Comparison of ENCODE assay signal across 8 cellular contexts in genomic region chr3:138835177-138835757, GRCh38. TPM values are rescaled to one million over a fixed set of nuclear protein-coding genes. Genes with fewer than 3 reads are reported as not detected.
DNase-seq lines count a peak whose midpoint lies in the region; ATAC-seq, FAIRE-seq and TF ChIP-seq lines count a peak whose summit lies in the region.

No MANE protein-coding gene starts in this region.

- H3K36me3 ChIP-seq in ES-I3 (ENCODE audit: insufficient read depth, low read length) (no peaks in the 10 kb centered on the region), K562 (ENCODE audit: control insufficient read depth, insufficient read depth, low read length) (peaks cover 14% of the 10 kb centered on the region; the same call in 2 of the 3 replicates), testis (ENCODE audit: low read depth, missing control alignments) (no peaks in the 10 kb centered on the region)

- CTCF ChIA-PET in K562 (lab: Yijun Ruan, JAX; ENCODE audit: low intra/inter-chr PET ratio), result interaction anchor here (0.7 to 2.8 kb wide), 2 partner anchors 80 to 112 kb away, joined by 3 to 10 read pairs; partner anchors contain the start of gene FOXL2NB

- H3K9me3 ChIP-seq in ES-I3 (ENCODE audit: control insufficient read depth, insufficient read depth, low read length), result no peaks in the 10 kb centered on the region
- no peaks in the 10 kb centered on the region for H3K9me3 ChIP-seq in K562 (replicated peaks; ENCODE audit: control insufficient read depth, insufficient read depth, low read depth, low read length)
- H3K9me3 ChIP-seq in testis, result no peaks in the 10 kb centered on the region

- no peak for TF ChIP-seq RAD21 in K562 (CRISPR knock-in tag; conservative IDR thresholded peaks at IDR 0.05 in 1 of 2, IDR thresholded peaks at IDR 0.05 in 1 of 2)

- BruUV-seq in K562 (replicated peaks; lab: Mats Ljungman, UMichigan), result TSS peak; percentile 95

- H3K27ac ChIP-seq in K562 (ENCODE audit: extremely low read depth, low read depth, low read length) (peak overlapping the region; percentile 91), testis (peak overlapping the region; percentile 92 to 94)

- H3K9ac ChIP-seq in ES-I3 (ENCODE audit: low read depth, low read length) (peak overlapping the region; percentile 91), K562 (ENCODE audit: insufficient read depth in 1 of 2, low read depth in 2 of 2, low read length in 2 of 2) (peak overlapping the region; percentile 88 to 92)

- TF ChIP-seq POLR2A in K562 (conservative IDR thresholded peaks at IDR 0.05) (no peak; the same call in 1 of the 2 replicates), testis (IDR thresholded peaks at IDR 0.05) (no peak)

- TF ChIP-seq CTCF in K562 (IDR thresholded peaks at IDR 0.05 in 2 of 3, conservative IDR thresholded peaks at IDR 0.05 in 1 of 3; ENCODE audit: insufficient read depth in 2 of 3, low read depth in 1 of 3, low read length in 3 of 3), result no peak
- TF ChIP-seq CTCF in testis (IDR thresholded peaks at IDR 0.05), result no peak

- H3K79me2 ChIP-seq in K562 (ENCODE audit: control insufficient read depth, insufficient read depth, low read length), result peaks cover 59% of the 10 kb centered on the region

- H3K27me3 ChIP-seq in K562 (ENCODE audit: control insufficient read depth in 2 of 2, insufficient read depth in 2 of 2, low read length in 2 of 2) (no peaks in the 10 kb centered on the region), testis (no peaks in the 10 kb centered on the region)

- FAIRE-seq in K562 (lab: Jason Lieb, UNC), result peak; percentile 29

- H4K20me1 ChIP-seq in K562 (replicated peaks; ENCODE audit: control insufficient read depth, insufficient read depth, low read length), result no peaks in the 10 kb centered on the region

- ATAC-seq in HG03432 (IDR thresholded peaks at IDR 0.05; ENCODE audit: unreplicated experiment) (peak; percentile 7), K562 (no peak; the same call in 2 of the 3 replicates), left lobe of liver (peak; percentile 27), GM18909 (IDR thresholded peaks at IDR 0.05; ENCODE audit: poor library complexity, unreplicated experiment) (no peak)

- POLR2A ChIA-PET in K562 (lab: Yijun Ruan, JAX), result interaction anchor here (1.1 to 1.9 kb wide), 4 partner anchors 17 to 80 kb away, joined by 3 to 6 read pairs (median 4); no protein-coding TSS in a partner anchor

- TF ChIP-seq EP300 in K562 (IDR thresholded peaks at IDR 0.05; ENCODE audit: low read length), result peak; percentile 2; the same call in 1 of the 2 replicates

- H3K4me2 ChIP-seq in K562 (ENCODE audit: insufficient read depth, low read length), result peak overlapping the region; percentile 91

- intact Hi-C loops in K562 (cut with micrococcal nuclease), result loop anchor here (2.0 to 10.0 kb wide), 3 partner anchors 28 to 240 kb away; partner anchors contain the start of gene CEP70
- intact Hi-C loops in testis (cut with DNase I; ENCODE audit: low total_unique reads), result no loop called here

- peak overlapping the region; percentile 99 for H3K4me3 ChIP-seq in K562
- peak overlapping the region; percentile 85 to 95 for H3K4me3 ChIP-seq in testis

- H3K9me1 ChIP-seq in K562 (ENCODE audit: control insufficient read depth, insufficient read depth, low read length), result no peaks in the 10 kb centered on the region

- 8% methylated on average over 15 of the region's 15 CpGs for WGBS in K562 (ENCODE audit: insufficient coverage, low coverage, missing lambda C conversion rate)
- 8 to 11% methylated on average over 15 of the region's 15 CpGs for WGBS in testis, 2 donors

- H3K4me1 ChIP-seq in ES-I3 (ENCODE audit: insufficient read depth, low read length) (no peaks in the 10 kb centered on the region), K562 (replicated peaks in 1 of 2; ENCODE audit: control insufficient read depth in 2 of 2, insufficient read depth in 2 of 2, low read length in 2 of 2) (peaks cover 7 to 12% of the 10 kb centered on the region in 2 experiments), testis (peaks cover 5% of the 10 kb centered on the region)

- DNase-seq in K562 (ENCODE audit: extremely low read depth in 1 of 4, low spot score in 3 of 4), result no peak
- no peak for DNase-seq in left lobe of liver (ENCODE audit: low spot score)
- no peak for DNase-seq in testis
- DNase-seq in NCI-H226, result no peak
- DNase-seq in activated CD4-positive, alpha-beta T cell treated with anti-CD3 and anti-CD28 coated beads for 1 hour, result no peak

- in situ Hi-C loops in K562 (cut with MboI), result no loop called here

- peak overlapping the region; percentile 97 for H2AFZ ChIP-seq in K562 (ENCODE audit: low read depth, low read length)

TF ChIP-seq in K562, 482 proteins besides CTCF, POLR2A, EP300 and RAD21 (continues in another document):
- TF ChIP-seq XRCC5 (IDR thresholded peaks at IDR 0.05; ENCODE audit: low read depth, low read length) (0 out of 2 replicates have a peak, but pooled peaks have one; percentile 38), ARNT (IDR thresholded peaks at IDR 0.05) (0 out of 4 replicates have a peak, but pooled peaks of 1 of the 2 experiments have one; percentile 21), ZC3H11A (IDR thresholded peaks at IDR 0.05; ENCODE audit: low read depth, low read length) (no peak), POLR2H (tag; IDR thresholded peaks at IDR 0.05; ENCODE audit: low read depth) (peak; percentile 67), TAF7 (tag; IDR thresholded peaks at IDR 0.05) (peak; percentile 86), TBL1XR1 (IDR thresholded peaks at IDR 0.05; ENCODE audit: low read length in 2 of 2) (0 out of 4 replicates have a peak, but pooled peaks of 1 of the 2 experiments have one; percentile 12), NR2C1 (IDR thresholded peaks at IDR 0.05) (peak; percentile 86), NR2C1 (tag; IDR thresholded peaks at IDR 0.05) (peak; percentile 86), TCF15 (CRISPR knock-in tag; IDR thresholded peaks at IDR 0.05) (0 out of 2 replicates have a peak, but pooled peaks have one; percentile 17), RCOR1 (IDR thresholded peaks at IDR 0.05; ENCODE audit: borderline replicate concordance in 1 of 2, low read depth in 2 of 2, low read length in 2 of 2) (0 out of 4 replicates have a peak, but pooled peaks of 1 of the 2 experiments have one; percentile 0), ZBTB33 (CRISPR knock-in tag; IDR thresholded peaks at IDR 0.05) (peak; percentile 12; the same call in 1 of the 2 replicates)

RNA-seq across cellular contexts. Expression of gene PIK3CB, which starts 0.5 kb away (rescaled TPM):
- 133 and 323 TPM in 2 replicates for total RNA-seq in K562 (2011; cell fraction: chromatin; rRNA removed; ENCODE audit: low replicate concordance)
- total RNA-seq in K562 (2011; cell fraction: nucleolus; rRNA removed), result 60.7 and 75.4 TPM in 2 replicates
- total RNA-seq in K562 (2011; cell fraction: nucleoplasm; rRNA removed), result 109 and 149 TPM in 2 replicates
- total RNA-seq in K562 (2014; rRNA removed) (26.2 and 30.0 TPM in 2 replicates), K562 (2014; rRNA removed; fragmentation: Illumina TruSeq; extraction: Trizol) (28.3 and 35.0 TPM in 2 replicates), K562 (2015; rRNA removed; fragmentation: Illumina TruSeq; extraction: Trizol) (21.6 and 23.0 TPM in 2 replicates), K562 (2021) (53.8 and 62.6 TPM in 2 replicates), left lobe of liver (14.4 TPM), testis (10 to 100 TPM; 25.9 to 27.7 TPM)
- polyA plus RNA-seq in K562 (2011; rRNA removed) (41.4 and 45.4 TPM in 2 replicates), K562 (2014; fragmentation: Illumina TruSeq; extraction: Trizol) (58.8 and 59.8 TPM in 2 replicates), K562 (2014; fragmentation: Nextera tagmentation; extraction: Ambion mirVana) (10 to 100 TPM; 15.3 to 19.6 TPM), K562 (2014; rRNA removed) (36.9 and 40.4 TPM in 2 replicates), testis (ENCODE audit: insufficient read depth, low read depth, low replicate concordance) (14.3 TPM)
- polyA plus RNA-seq in K562 (2011; cell fraction: cytosol; rRNA removed), result 12.6 and 23.0 TPM in 2 replicates
- 28.6 and 42.3 TPM in 2 replicates for polyA plus RNA-seq in K562 (2011; cell fraction: nucleus; rRNA removed)
- polyA plus RNA-seq in K562 (2012), result 43.0 and 49.7 TPM in 2 replicates
- 53.4 and 83.7 TPM in 2 replicates for polyA minus RNA-seq in K562 (2011; rRNA and poly(A)+ RNA removed)
- polyA minus RNA-seq in K562 (2011; cell fraction: cytosol; rRNA and poly(A)+ RNA removed), result 41.5 and 44.1 TPM in 2 replicates
- 44.6 and 69.1 TPM in 2 replicates for polyA minus RNA-seq in K562 (2011; cell fraction: nucleus; rRNA and poly(A)+ RNA removed)

Comparison
In these comparisons a context has a peak if more than half of its experiments do, and no peak if none do; other contexts are left out.
1. ATAC-seq: peak in HG03432 (single experiment) and left lobe of liver (single experiment); none in K562 (single experiment) and GM18909 (single experiment).